ENCODE assay signal across 18 cellular contexts in the genomic region with DNA sequence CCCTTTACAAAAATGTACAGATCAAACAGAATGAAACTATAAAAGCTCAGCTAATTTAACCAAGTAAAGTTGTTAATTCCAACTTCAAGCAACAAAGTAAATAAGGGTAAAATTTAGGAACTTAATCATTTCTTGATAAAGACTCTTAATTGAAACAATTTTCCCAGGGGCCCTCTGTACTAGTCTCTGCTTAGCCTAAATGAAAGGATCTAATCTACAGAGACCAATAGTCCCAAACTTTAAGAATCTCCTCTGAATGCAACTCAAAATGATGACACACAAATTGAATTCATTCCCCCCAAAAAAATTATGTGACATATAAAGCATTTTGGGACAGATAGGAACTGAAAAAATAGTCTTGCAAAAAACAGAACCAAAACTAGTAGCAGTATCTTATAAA.
"Had no signal": no experiment of that assay in that cellular context is flagged by ENCODE, and none has a peak within 500 bp of the region (broad histone marks: within the 10 kb centered on the region; RNA-seq: fewer than 3 reads in every experiment).

No MANE protein-coding gene starts in this region.

- H3K27ac ChIP-seq: gastrocnemius medialis, heart right ventricle, prostate gland, upper lobe of left lung had no signal

- H3K27me3 Mint-ChIP-seq: T-helper 17 cell had no signal

- DNase-seq: activated CD4-positive, alpha-beta T cell treated with anti-CD3 and anti-CD28 coated beads, Interleukin-2, amount 50 U/mL, for 1 hour; activated CD8-positive, alpha-beta memory T cell treated with anti-CD3 and anti-CD28 coated beads for 24 hours; activated gamma-delta T cell treated with Interleukin-2 at 50 U/mL for 16 hours; aorta; erythroblast; gastrocnemius medialis; heart right ventricle; nephron progenitor cell; occipital lobe; right cardiac atrium; small intestine; stimulated activated CD4-positive, alpha-beta T cell treated with anti-CD3 and anti-CD28 coated beads, Interleukin-4, amount 100 ng/mL, for 4 hours; stimulated activated CD8-positive, alpha-beta memory T cell treated with anti-CD3 and anti-CD28 coated beads, Interleukin-4, amount 100 ng/mL, for 48 hours; stimulated activated naive CD8-positive, alpha-beta T cell treated with anti-CD3 and anti-CD28 coated beads, Interleukin-15, Interleukin-2, amounts not matched to agents 100 U/mL and 50 U/mL, for 24 hours; T-helper 17 cell; upper lobe of left lung had no signal

- H3K27ac Mint-ChIP-seq: nephron progenitor cell, T-helper 17 cell had no signal

- ATAC-seq: gastrocnemius medialis; heart right ventricle; right cardiac atrium; stimulated activated naive CD8-positive, alpha-beta T cell treated with anti-CD3 and anti-CD28 coated beads, Interleukin-15, Interleukin-2, amounts not matched to agents 100 U/mL and 50 U/mL, for 24 hours; T-helper 17 cell had no signal

- H3K36me3 ChIP-seq: gastrocnemius medialis, heart right ventricle, prostate gland, upper lobe of left lung had no signal

- H3K27me3 ChIP-seq: gastrocnemius medialis, heart right ventricle, upper lobe of left lung had no signal

- H3K4me3 Mint-ChIP-seq: nephron progenitor cell, T-helper 17 cell had no signal

- FAIRE-seq: bronchial epithelial cell had no signal

- H3K9me3 ChIP-seq: gastrocnemius medialis, heart right ventricle, prostate gland, upper lobe of left lung had no signal

- H3K4me3 ChIP-seq: gastrocnemius medialis, heart right ventricle, prostate gland, upper lobe of left lung had no signal
